ENCODE assay signal across 8 cellular contexts in the genomic region with DNA sequence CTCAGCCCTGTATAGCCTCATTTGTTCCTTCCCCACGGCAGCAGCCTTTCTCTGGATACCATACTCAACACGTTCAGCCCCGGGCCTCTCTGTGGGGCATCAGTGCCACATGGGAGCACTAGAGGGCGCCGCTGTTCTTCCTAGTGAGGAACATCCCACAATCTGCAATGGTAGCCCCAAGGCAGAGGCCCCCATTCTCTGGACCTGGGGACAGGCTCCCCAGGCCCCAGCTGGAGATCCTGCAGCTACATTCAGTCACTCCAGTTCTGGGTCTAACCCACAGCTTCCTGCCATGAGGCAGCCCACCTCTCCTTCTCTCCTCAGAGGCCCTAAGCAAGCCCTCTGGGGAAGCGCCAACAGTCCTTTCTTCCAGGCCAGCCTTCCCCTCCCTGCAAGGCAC. TPM values are rescaled to one million over a fixed set of nuclear protein-coding genes. Genes with fewer than 3 reads are reported as not detected.
DNase-seq lines count a peak whose midpoint lies in the region; ATAC-seq and TF ChIP-seq lines count a peak whose summit lies in the region.

No MANE protein-coding gene starts in this region.

- no peaks in the 10 kb centered on the region for H3K27me3 ChIP-seq in lower lobe of right lung (ENCODE audit: low read depth)

- no peak overlapping the region for H3K4me3 ChIP-seq in lower lobe of right lung

- no peak overlapping the region for H3K27ac ChIP-seq in lower lobe of right lung

- no peaks in the 10 kb centered on the region for H3K9me3 ChIP-seq in lower lobe of right lung

- peaks cover 27% of the 10 kb centered on the region for H3K36me3 ChIP-seq in lower lobe of right lung

- intact Hi-C loops in lower lobe of right lung (cut with DNase I): loop anchor here (10.0 kb wide), 1 partner anchor 69 kb away; no protein-coding TSS in a partner anchor

- ATAC-seq in GM18873 (IDR thresholded peaks at IDR 0.05; ENCODE audit: low FRiP score, unreplicated experiment): peak; percentile 66
- ATAC-seq in HG03108 (IDR thresholded peaks at IDR 0.05; ENCODE audit: unreplicated experiment): peak; percentile 81
- peak; percentile 76 to 77 for ATAC-seq in lower lobe of right lung

- DNase-seq in AML-193 (lab: John Stamatoyannopoulos, UW) (peak; percentile 55 to 67), NCI-H510A (lab: John Stamatoyannopoulos, UW) (peak; percentile 22), dedifferentiated amniotic fluid mesenchymal stem cell (ENCODE audit: extremely low spot score) (peak; percentile 82), lower lobe of right lung (peak; percentile 91)
- DNase-seq in activated CD4-positive, alpha-beta T cell treated with anti-CD3 and anti-CD28 coated beads, Interleukin-2, amount 50 U/mL, for 1 hour: peak; percentile 84
- peak; percentile 71 for DNase-seq in stimulated activated CD8-positive, alpha-beta memory T cell treated with anti-CD3 and anti-CD28 coated beads, Interleukin-12 subunit alpha, Interleukin-12 subunit beta, amount 100 ng/mL, for 1 hour (ENCODE audit: low read depth)

- peaks cover 4% of the 10 kb centered on the region for H3K4me1 ChIP-seq in lower lobe of right lung

- TF ChIP-seq CTCF in lower lobe of right lung (IDR thresholded peaks at IDR 0.05): peak; percentile 95

RNA-seq across cellular contexts. Expression of a gene that starts 14.2 kb away (rescaled TPM):
- total RNA-seq in lower lobe of right lung: 15.4 TPM

RNA-seq across cellular contexts. Expression of a gene that starts 27.1 kb away (rescaled TPM):
- total RNA-seq in lower lobe of right lung: 20.6 TPM

Comparison
In these comparisons a context has a peak if more than half of its experiments do, and no peak if none do; other contexts are left out.
1. DNase-seq: peak in every context shown above with its lines; median percentile 91 in lower lobe of right lung; 84 in activated CD4-positive, alpha-beta T cell treated with anti-CD3 and anti-CD28 coated beads, Interleukin-2, amount 50 U/mL, for 1 hour; 82 in dedifferentiated amniotic fluid mesenchymal stem cell; 71 in stimulated activated CD8-positive, alpha-beta memory T cell treated with anti-CD3 and anti-CD28 coated beads, Interleukin-12 subunit alpha, Interleukin-12 subunit beta, amount 100 ng/mL, for 1 hour; 61 in AML-193; 22 in NCI-H510A.